Comparison of ENCODE assay signal across 8 cellular contexts in genomic region chr17:65181237-65182061, GRCh38. TPM values are rescaled to one million over a fixed set of nuclear protein-coding genes. Genes with fewer than 3 reads are reported as not detected.
DNase-seq lines count a peak whose midpoint lies in the region; ATAC-seq and TF ChIP-seq lines count a peak whose summit lies in the region.

No MANE protein-coding gene starts in this region.

- peak; percentile 69 for DNase-seq in GM19238 (ENCODE audit: insufficient read length, low spot score)
- DNase-seq in stimulated activated CD4-positive, alpha-beta T cell treated with anti-CD3 and anti-CD28 coated beads, Interleukin-4, amount 100 ng/mL, for 1 hour = peak; percentile 32
- no peak for DNase-seq in islet precursor cell
- no peak for DNase-seq in midbrain (lab: John Stamatoyannopoulos, UW)
- no peak for DNase-seq in NCI-H2107 treated with DMSO at 0.1 percent for 48 hours (lab: John Stamatoyannopoulos, UW; ENCODE audit: unreplicated experiment)
- no peak for DNase-seq in mesothelial cell of epicardium (ENCODE audit: low spot score in 2 of 2, unreplicated experiment in 2 of 2)

- H3K27ac Mint-ChIP-seq in T-helper 1 cell treated with Interleukin-12 subunit alpha and Interleukin-12 subunit beta and Interleukin-4 antibody, amounts not matched to agents 30 μg/mL and 1 μg/mL, for 36 hours = peak overlapping the region; percentile 85
- H3K27ac Mint-ChIP-seq in mesothelial cell of epicardium = no peak overlapping the region

- H3K4me3 Mint-ChIP-seq in T-helper 1 cell treated with Interleukin-12 subunit alpha and Interleukin-12 subunit beta and Interleukin-4 antibody, amounts not matched to agents 30 μg/mL and 1 μg/mL, for 36 hours = peak overlapping the region; percentile 7
- H3K4me3 Mint-ChIP-seq in mesothelial cell of epicardium = no peak overlapping the region

- peak; percentile 60 for ATAC-seq in HG02970 (IDR thresholded peaks at IDR 0.05; ENCODE audit: low FRiP score, unreplicated experiment)

- peaks cover 9% of the 10 kb centered on the region for H3K9me3 Mint-ChIP-seq in T-helper 1 cell treated with Interleukin-12 subunit alpha and Interleukin-12 subunit beta and Interleukin-4 antibody, amounts not matched to agents 30 μg/mL and 1 μg/mL, for 36 hours
- no peaks in the 10 kb centered on the region for H3K9me3 Mint-ChIP-seq in mesothelial cell of epicardium

- H3K4me1 Mint-ChIP-seq in T-helper 1 cell treated with Interleukin-12 subunit alpha and Interleukin-12 subunit beta and Interleukin-4 antibody, amounts not matched to agents 30 μg/mL and 1 μg/mL, for 36 hours (ENCODE audit: low read depth) = peaks cover 66% of the 10 kb centered on the region
- H3K4me1 Mint-ChIP-seq in mesothelial cell of epicardium = peaks cover 27% of the 10 kb centered on the region

- TF ChIP-seq CTCF in mesothelial cell of epicardium (IDR thresholded peaks at IDR 0.05; ENCODE audit: unreplicated experiment) = no peak

- H3K27me3 Mint-ChIP-seq in T-helper 1 cell treated with Interleukin-12 subunit alpha and Interleukin-12 subunit beta and Interleukin-4 antibody, amounts not matched to agents 30 μg/mL and 1 μg/mL, for 36 hours (ENCODE audit: low read depth) = peaks cover 6% of the 10 kb centered on the region
- no peaks in the 10 kb centered on the region for H3K27me3 Mint-ChIP-seq in mesothelial cell of epicardium (ENCODE audit: low read depth)

- H3K36me3 Mint-ChIP-seq in T-helper 1 cell treated with Interleukin-12 subunit alpha and Interleukin-12 subunit beta and Interleukin-4 antibody, amounts not matched to agents 30 μg/mL and 1 μg/mL, for 36 hours (ENCODE audit: low read depth) = peaks cover 9% of the 10 kb centered on the region
- H3K36me3 Mint-ChIP-seq in mesothelial cell of epicardium = no peaks in the 10 kb centered on the region

RNA-seq across cellular contexts. Expression of gene RGS9, which starts 44.3 kb away (rescaled TPM):
- total RNA-seq in mesothelial cell of epicardium = 8.9 to 10.7 TPM (median 9.9 TPM) in 3 replicates

Comparison
In these comparisons a context has a peak if more than half of its experiments do, and no peak if none do; other contexts are left out.
1. DNase-seq: peak in GM19238 (single experiment) and stimulated activated CD4-positive, alpha-beta T cell treated with anti-CD3 and anti-CD28 coated beads, Interleukin-4, amount 100 ng/mL, for 1 hour (single experiment); none in islet precursor cell (single experiment), midbrain (single experiment), NCI-H2107 treated with DMSO at 0.1 percent for 48 hours (single experiment) and mesothelial cell of epicardium (0 of 2).